Comparison of ENCODE assay signal across 19 cellular contexts in genomic region chr11:130237282-130238006, GRCh38.
DNase-seq lines count a peak whose midpoint lies in the region; ATAC-seq and TF ChIP-seq lines count a peak whose summit lies in the region.
"Had no signal": no experiment of that assay in that cellular context is flagged by ENCODE, and none has a peak within 500 bp of the region (broad histone marks: within the 10 kb centered on the region; RNA-seq: fewer than 3 reads in every experiment).

No MANE protein-coding gene starts in this region.

- H3K4me3 ChIP-seq in GM12865 (ENCODE audit: low read depth, low read length): no peak overlapping the region
- no peak overlapping the region for H3K4me3 ChIP-seq in IMR-90 (ENCODE audit: insufficient read depth, low read depth, low read length)
- H3K4me3 ChIP-seq: HAP-1, SJCRH30 had no signal

- H2BK15ac ChIP-seq in IMR-90 (ENCODE audit: low read depth, low read length): no peak overlapping the region

- peaks cover 9% of the 10 kb centered on the region for H3K36me3 ChIP-seq in IMR-90 (ENCODE audit: control insufficient read depth, insufficient read depth, low read length)

- no peak overlapping the region for H3K4ac ChIP-seq in IMR-90 (ENCODE audit: low read depth, low read length)

- in situ Hi-C loops in IMR-90 (cut with MboI; ENCODE audit: low sequenced_read_pairs) (no loop called here), KBM-7 (cut with MboI; ENCODE audit: low pct_unique_long_range_greater_than_20kb, low sequenced_read_pairs) (no loop called here)

- no peak overlapping the region for H3K14ac ChIP-seq in IMR-90 (replicated peaks; ENCODE audit: low read depth, low read length)

- no peak for TF ChIP-seq POLR2A in IMR-90 (IDR thresholded peaks at IDR 0.05; ENCODE audit: low read depth, low read length)

- no peaks in the 10 kb centered on the region for H4K20me1 ChIP-seq in IMR-90 (ENCODE audit: insufficient read depth, low read length)

- POLR2A ChIA-PET in IMR-90 (lab: Charles Lee; ENCODE audit: unreplicated experiment): no interaction called here

- no peak overlapping the region for H3K9ac ChIP-seq in IMR-90 (ENCODE audit: low read depth, low read length)

- H2AK9ac ChIP-seq in IMR-90 (replicated peaks; ENCODE audit: low read depth, low read length, poor library complexity): no peak overlapping the region

- H3K79me1 ChIP-seq in IMR-90 (ENCODE audit: low read depth in 1 of 2, low read length in 2 of 2): 0 out of 4 replicates have a peak, but pooled peaks cover 0 to 5% of the 10 kb centered on the region in 2 experiments

- dilution Hi-C loops in IMR-90 (cut with HindIII; ENCODE audit: low sequenced_read_pairs, unreplicated experiment): no loop called here

- no peaks in the 10 kb centered on the region; the same call in 1 of the 2 replicates for H3K4me1 ChIP-seq in IMR-90 (ENCODE audit: control insufficient read depth, insufficient read depth, low read length)
- H3K4me1 ChIP-seq: Caco-2, HAP-1, SJCRH30 had no signal

- H3K9me1 ChIP-seq in IMR-90 (ENCODE audit: insufficient read depth, low read length): no peaks in the 10 kb centered on the region

- no CpG with 5 or more reads among the region's 6 CpGs for WGBS in IMR-90 (ENCODE audit: extremely low coverage in 2 of 2, insufficient read length in 1 of 2), 2 experiments

- no peak overlapping the region for H2AFZ ChIP-seq in IMR-90 (replicated peaks; ENCODE audit: low read length, poor library complexity)

- no peak overlapping the region for H3K4me3 Mint-ChIP-seq in activated naive CD4-positive, alpha-beta T cell treated with anti-CD3 and anti-CD28 coated beads, Interleukin-2, amount 10 ng/mL, durations not matched to agents 7 days and 5 days
- H3K4me3 Mint-ChIP-seq: CD4-positive, CD25-positive, alpha-beta regulatory T cell; T-helper 17 cell had no signal

- H3K27me3 Mint-ChIP-seq in activated naive CD4-positive, alpha-beta T cell treated with anti-CD3 and anti-CD28 coated beads, Interleukin-2, amount 10 ng/mL, durations not matched to agents 7 days and 5 days: no peaks in the 10 kb centered on the region
- H3K27me3 Mint-ChIP-seq: B cell; CD4-positive, CD25-positive, alpha-beta regulatory T cell; T-helper 17 cell had no signal

- no peak overlapping the region for H4K91ac ChIP-seq in IMR-90 (ENCODE audit: insufficient read depth, low read depth, low read length)

- peaks cover 26% of the 10 kb centered on the region for H3K36me3 Mint-ChIP-seq in activated naive CD4-positive, alpha-beta T cell treated with anti-CD3 and anti-CD28 coated beads, Interleukin-2, amount 10 ng/mL, durations not matched to agents 7 days and 5 days

- H3K9me3 Mint-ChIP-seq in activated naive CD4-positive, alpha-beta T cell treated with anti-CD3 and anti-CD28 coated beads, Interleukin-2, amount 10 ng/mL, durations not matched to agents 7 days and 5 days: no peaks in the 10 kb centered on the region
- H3K9me3 Mint-ChIP-seq: CD4-positive, CD25-positive, alpha-beta regulatory T cell had no signal

- no peak overlapping the region for H3K27ac Mint-ChIP-seq in activated naive CD4-positive, alpha-beta T cell treated with anti-CD3 and anti-CD28 coated beads, Interleukin-2, amount 10 ng/mL, durations not matched to agents 7 days and 5 days
- H3K27ac Mint-ChIP-seq: T-helper 17 cell had no signal

- H3K4me2 ChIP-seq in IMR-90 (ENCODE audit: low read depth, low read length): no peak overlapping the region

- no peak overlapping the region for H2BK5ac ChIP-seq in IMR-90 (ENCODE audit: low read depth, low read length, poor library complexity, severe bottlenecking)

- no peak overlapping the region for H2AK5ac ChIP-seq in IMR-90 (ENCODE audit: low read depth, low read length)

- no peak overlapping the region for H3K18ac ChIP-seq in IMR-90 (ENCODE audit: low read depth, low read length)

- peaks cover 3% of the 10 kb centered on the region for H3K4me1 Mint-ChIP-seq in activated naive CD4-positive, alpha-beta T cell treated with anti-CD3 and anti-CD28 coated beads, Interleukin-2, amount 10 ng/mL, durations not matched to agents 7 days and 5 days

- H3K27me3 ChIP-seq in IMR-90 (ENCODE audit: control insufficient read depth, insufficient read depth, low read length): no peaks in the 10 kb centered on the region
- H3K27me3 ChIP-seq: SJCRH30 had no signal

- no peak overlapping the region for H4K5ac ChIP-seq in IMR-90 (ENCODE audit: low read depth, low read length)

- TF ChIP-seq CTCF in GM12865 (IDR thresholded peaks at IDR 0.05; ENCODE audit: insufficient read depth, low read depth, low read length, missing control alignments): no peak
- no peak for TF ChIP-seq CTCF in IMR-90 (conservative IDR thresholded peaks at IDR 0.05; ENCODE audit: low read depth, low read length)

- DNase-seq in GM12865 (ENCODE audit: low read depth): peak; percentile 34
- peak; percentile 14 for DNase-seq in IMR-90
- DNase-seq in activated CD8-positive, alpha-beta memory T cell treated with anti-CD3 and anti-CD28 coated beads, Interleukin-2, amount 50 U/mL, for 48 hours: no peak
- no peak for DNase-seq in activated naive CD4-positive, alpha-beta T cell treated with anti-CD3 and anti-CD28 coated beads, Interleukin-2, amount 10 ng/mL, durations not matched to agents 7 days and 5 days
- no peak for DNase-seq in KBM-7
- DNase-seq: Caco-2; CD4-positive, CD25-positive, alpha-beta regulatory T cell; EL; NCI-H187; NCI-H69; PC-3; SJCRH30; T-helper 17 cell had no signal

- no peak overlapping the region for H2BK20ac ChIP-seq in IMR-90 (ENCODE audit: low read depth, low read length)

- H3K23ac ChIP-seq in IMR-90 (ENCODE audit: low read depth, low read length): no peak overlapping the region

- CTCF ChIA-PET in IMR-90 (lab: Yijun Ruan, JAX): no interaction called here
- CTCF ChIA-PET in activated naive CD4-positive, alpha-beta T cell treated with anti-CD3 and anti-CD28 coated beads, Interleukin-2, amount 10 ng/mL, durations not matched to agents 7 days and 5 days (lab: Charles Lee): no interaction called here

- TF ChIP-seq RAD21 in IMR-90 (IDR thresholded peaks at IDR 0.05; ENCODE audit: low read length): no peak

- no TSS peak for BruUV-seq in IMR-90 (replicated peaks; lab: Mats Ljungman, UMichigan)

- no peaks in the 10 kb centered on the region for H3K9me3 ChIP-seq in IMR-90 (ENCODE audit: control insufficient read depth, insufficient read depth, low read length)
- H3K9me3 ChIP-seq: Caco-2, HAP-1, SJCRH30 had no signal

- intact Hi-C loops in IMR-90 (cut with micrococcal nuclease): no loop called here

- peak; percentile 77 for ATAC-seq in GM19395 (IDR thresholded peaks at IDR 0.05; ENCODE audit: unreplicated experiment)
- peak; percentile 75 for ATAC-seq in GM21717 (IDR thresholded peaks at IDR 0.05; ENCODE audit: unreplicated experiment)
- peak; percentile 24; the same call in 1 of the 2 replicates for ATAC-seq in IMR-90 (ENCODE audit: low read depth)
- no peak for ATAC-seq in GM19452 (IDR thresholded peaks at IDR 0.05; ENCODE audit: unreplicated experiment)
- ATAC-seq: PC-3, T-helper 17 cell had no signal

- no peak overlapping the region for H3K56ac ChIP-seq in IMR-90 (ENCODE audit: extremely low read depth, insufficient read depth, low read length)

- H3K27ac ChIP-seq in IMR-90 (ENCODE audit: insufficient read depth, low read length): no peak overlapping the region
- H3K27ac ChIP-seq: 22Rv1, SJCRH30 had no signal

- no peak overlapping the region for H2BK120ac ChIP-seq in IMR-90 (ENCODE audit: low read depth, low read length)

- no peak overlapping the region for H4K8ac ChIP-seq in IMR-90 (ENCODE audit: low read depth in 2 of 2, low read length in 2 of 2)

TF ChIP-seq in IMR-90, 13 proteins besides CTCF, POLR2A, EP300 and RAD21:
- TF ChIP-seq MAFK (IDR thresholded peaks at IDR 0.05; ENCODE audit: low read depth, low read length): no peak
- no peak for TF ChIP-seq CEBPB (IDR thresholded peaks at IDR 0.05; ENCODE audit: low read depth, low read length)
- no peak for TF ChIP-seq SMC3 (IDR thresholded peaks at IDR 0.05; ENCODE audit: low read depth, low read length)
- no peak for TF ChIP-seq ELK1 (IDR thresholded peaks at IDR 0.05; ENCODE audit: borderline replicate concordance, low read depth, low read length)
- no peak for TF ChIP-seq RFX5 (IDR thresholded peaks at IDR 0.05; ENCODE audit: low read depth, low read length)
- no peak for TF ChIP-seq USF2 (IDR thresholded peaks at IDR 0.05; ENCODE audit: low read depth, low read length)
- no peak for TF ChIP-seq NFE2L2 (IDR thresholded peaks at IDR 0.05; ENCODE audit: low read depth, low read length)
- no peak for TF ChIP-seq CHD1 (IDR thresholded peaks at IDR 0.05; ENCODE audit: low read depth, low read length)
- TF ChIP-seq BHLHE40 (IDR thresholded peaks at IDR 0.05; ENCODE audit: low read depth, low read length): no peak
- TF ChIP-seq MXI1 (IDR thresholded peaks at IDR 0.05; ENCODE audit: borderline replicate concordance, low read depth, low read length): no peak
- no peak for TF ChIP-seq MAZ (IDR thresholded peaks at IDR 0.05; ENCODE audit: borderline replicate concordance, low read depth, low read length)
- TF ChIP-seq FOS (IDR thresholded peaks at IDR 0.05; ENCODE audit: low read depth, low read length): no peak
- no peak for TF ChIP-seq RCOR1 (IDR thresholded peaks at IDR 0.05; ENCODE audit: insufficient replicate concordance, low read length)
TF ChIP-seq in IMR-90: peak in this region for 0.

Comparison
In these comparisons a context has a peak if more than half of its experiments do, and no peak if none do; other contexts are left out.
1. DNase-seq: peak in GM12865 (single experiment) and IMR-90 (single experiment); none in activated CD8-positive, alpha-beta memory T cell treated with anti-CD3 and anti-CD28 coated beads, Interleukin-2, amount 50 U/mL, for 48 hours (single experiment), activated naive CD4-positive, alpha-beta T cell treated with anti-CD3 and anti-CD28 coated beads, Interleukin-2, amount 10 ng/mL, durations not matched to agents 7 days and 5 days (single experiment) and KBM-7 (single experiment).